In the genomic region with DNA sequence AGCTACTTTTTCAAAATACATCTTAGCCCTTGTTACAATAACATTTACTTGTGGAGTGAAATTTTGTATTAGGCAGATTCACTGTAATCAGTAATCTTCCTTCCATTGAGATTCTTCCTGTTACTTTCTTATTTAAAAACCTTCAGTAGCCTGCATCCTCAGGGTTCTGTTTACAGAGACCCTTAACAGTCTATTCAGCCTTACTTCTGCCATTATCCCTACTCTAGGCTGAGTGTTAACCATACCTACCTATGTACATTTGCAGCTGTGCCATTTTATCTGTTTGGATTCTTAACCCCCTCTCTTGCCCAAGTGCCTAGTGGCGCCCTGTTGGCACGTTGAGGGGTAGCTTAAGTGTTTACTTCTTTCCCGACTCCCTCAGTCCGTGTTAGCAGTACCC, we compare ENCODE assay signal across 16 cellular contexts.
"Had no signal": no experiment of that assay in that cellular context is flagged by ENCODE, and none has a peak within 500 bp of the region (broad histone marks: within the 10 kb centered on the region; RNA-seq: fewer than 3 reads in every experiment).

No MANE protein-coding gene starts in this region.

- H3K9me3 Mint-ChIP-seq: activated CD8-positive, alpha-beta T cell treated with anti-CD3 and anti-CD28 coated beads for 36 hours; stimulated activated naive CD8-positive, alpha-beta T cell treated with anti-CD3 and anti-CD28 coated beads, Interleukin-15, Interleukin-2, amounts not matched to agents 100 ng/mL and 50 ng/mL, for 24 hours had no signal

- H3K36me3 ChIP-seq: heart left ventricle, left ventricle myocardium inferior had no signal

- FAIRE-seq: endometrium had no signal

- H3K4me3 ChIP-seq: heart left ventricle, left ventricle myocardium inferior, testis had no signal

- H3K27ac Mint-ChIP-seq: activated CD8-positive, alpha-beta T cell treated with anti-CD3 and anti-CD28 coated beads for 36 hours; activated T-cell treated with anti-CD3 and anti-CD28 coated beads, Interleukin-2, amount 50 U/mL, for 72 hours; stimulated activated naive CD8-positive, alpha-beta T cell treated with anti-CD3 and anti-CD28 coated beads, Interleukin-15, Interleukin-2, amounts not matched to agents 100 ng/mL and 50 ng/mL, for 24 hours had no signal

- H3K4me3 Mint-ChIP-seq: activated CD8-positive, alpha-beta T cell treated with anti-CD3 and anti-CD28 coated beads for 36 hours; activated T-cell treated with anti-CD3 and anti-CD28 coated beads, Interleukin-2, amount 50 U/mL, for 72 hours; stimulated activated naive CD8-positive, alpha-beta T cell treated with anti-CD3 and anti-CD28 coated beads, Interleukin-15, Interleukin-2, amounts not matched to agents 100 ng/mL and 50 ng/mL, for 24 hours had no signal

- DNase-seq: activated CD8-positive, alpha-beta memory T cell treated with anti-CD3 and anti-CD28 coated beads, Interleukin-2, amount 50 U/mL, for 4 hours; activated CD8-positive, alpha-beta T cell treated with anti-CD3 and anti-CD28 coated beads for 36 hours; activated T-cell treated with anti-CD3 and anti-CD28 coated beads, Interleukin-2, amount 50 U/mL, for 72 hours; aorta; heart left ventricle; islet precursor cell; left ventricle myocardium inferior; mesendoderm; stimulated activated CD4-positive, alpha-beta T cell treated with anti-CD3 and anti-CD28 coated beads, Interleukin-4, amount 100 ng/mL, for 1 hour; stimulated activated CD8-positive, alpha-beta memory T cell treated with anti-CD3 and anti-CD28 coated beads, Interleukin-4, amount 100 ng/mL, for 48 hours; T-helper 9 cell; testis had no signal

- ATAC-seq: activated CD8-positive, alpha-beta T cell treated with anti-CD3 and anti-CD28 coated beads for 36 hours; activated T-cell treated with anti-CD3 and anti-CD28 coated beads, Interleukin-2, amount 50 U/mL, for 72 hours; esophagus mucosa; heart left ventricle had no signal

- H3K9me3 ChIP-seq: heart left ventricle, left ventricle myocardium inferior, testis had no signal

- H3K9ac ChIP-seq: parathyroid adenoma had no signal

- H3K27me3 Mint-ChIP-seq: activated CD8-positive, alpha-beta T cell treated with anti-CD3 and anti-CD28 coated beads for 36 hours; stimulated activated naive CD8-positive, alpha-beta T cell treated with anti-CD3 and anti-CD28 coated beads, Interleukin-15, Interleukin-2, amounts not matched to agents 100 ng/mL and 50 ng/mL, for 24 hours had no signal

- H3K27me3 ChIP-seq: heart left ventricle, testis had no signal

- H2AFZ ChIP-seq: parathyroid adenoma had no signal

- H3K27ac ChIP-seq: heart left ventricle, left ventricle myocardium inferior, parathyroid adenoma, testis had no signal
